16 cellular contexts compared by ENCODE assay signal in the genomic region with DNA sequence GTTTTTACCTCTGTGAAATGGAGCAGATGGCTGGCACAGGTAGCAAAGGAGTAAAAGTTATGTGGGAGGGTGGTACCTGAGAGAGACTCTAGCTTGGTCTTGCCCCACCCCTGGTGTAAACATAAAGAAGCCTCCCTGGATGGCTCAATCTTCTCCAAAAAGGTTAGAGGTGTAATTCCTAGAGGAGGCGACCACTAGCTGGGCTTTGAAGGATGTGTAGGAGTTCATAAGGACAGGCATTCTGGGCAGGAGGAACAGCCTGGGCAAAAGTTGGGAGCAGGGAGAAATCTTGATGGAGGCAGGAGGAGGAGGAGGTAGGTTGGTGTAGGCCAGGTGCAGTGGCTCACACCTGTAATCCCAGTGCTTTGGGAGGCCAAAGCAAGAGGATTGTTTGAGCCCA. TPM values are rescaled to one million over a fixed set of nuclear protein-coding genes. Genes with fewer than 3 reads are reported as not detected.
"Had no signal": no experiment of that assay in that cellular context is flagged by ENCODE, and none has a peak within 500 bp of the region (broad histone marks: within the 10 kb centered on the region; RNA-seq: fewer than 3 reads in every experiment).

No MANE protein-coding gene starts in this region.

- H3K36me3 ChIP-seq: neural progenitor cell, ovary had no signal

- H3K27ac ChIP-seq: brain microvascular endothelial cell, epithelial cell of prostate, neural progenitor cell, ovary, stomach, thoracic aorta had no signal

- H3K27me3 ChIP-seq: brain microvascular endothelial cell, ovary had no signal

- H3K4me3 Mint-ChIP-seq: activated CD4-positive, alpha-beta T cell treated with anti-CD3 and anti-CD28 coated beads, Interleukin-2, amount 10 ng/mL, durations not matched to agents 7 days and 5 days; activated T-cell treated with anti-CD3 and anti-CD28 coated beads, Interleukin-2, amount 50 U/mL, for 4 hours; neural progenitor cell had no signal

- H3K9me3 Mint-ChIP-seq: activated B cell treated with CpG ODN at 0.5 μM for 24 hours; activated CD4-positive, alpha-beta T cell treated with anti-CD3 and anti-CD28 coated beads, Interleukin-2, amount 10 ng/mL, durations not matched to agents 7 days and 5 days; activated T-cell treated with anti-CD3 and anti-CD28 coated beads, Interleukin-2, amount 50 U/mL, for 4 hours; neural progenitor cell had no signal

- H3K4me1 ChIP-seq: neural progenitor cell had no signal

- DNase-seq: activated B cell treated with CpG ODN at 0.5 μM for 24 hours; activated CD4-positive, alpha-beta T cell treated with anti-CD3 and anti-CD28 coated beads, Interleukin-2, amount 10 ng/mL, durations not matched to agents 7 days and 5 days; activated T-cell treated with anti-CD3 and anti-CD28 coated beads, Interleukin-2, amount 50 U/mL, for 4 hours; anterior cingulate cortex; brain microvascular endothelial cell; effector memory CD4-positive, alpha-beta T cell; foreskin melanocyte; head of caudate nucleus; midbrain; ovary; stomach had no signal

- H3K4me3 ChIP-seq: neural progenitor cell, ovary, stomach, thoracic aorta had no signal

- H3K9me3 ChIP-seq: ovary, stomach, thoracic aorta had no signal

- H3K36me3 Mint-ChIP-seq: neural progenitor cell had no signal

- ATAC-seq: activated T-cell treated with anti-CD3 and anti-CD28 coated beads, Interleukin-2, amount 50 U/mL, for 4 hours; sciatic nerve had no signal

- H3K27ac Mint-ChIP-seq: activated B cell treated with CpG ODN at 0.5 μM for 24 hours; activated CD4-positive, alpha-beta T cell treated with anti-CD3 and anti-CD28 coated beads, Interleukin-2, amount 10 ng/mL, durations not matched to agents 7 days and 5 days; neural progenitor cell had no signal

- H3K27me3 Mint-ChIP-seq: activated B cell treated with CpG ODN at 0.5 μM for 24 hours; activated CD4-positive, alpha-beta T cell treated with anti-CD3 and anti-CD28 coated beads, Interleukin-2, amount 10 ng/mL, durations not matched to agents 7 days and 5 days had no signal

RNA-seq across cellular contexts. Expression of a gene that starts 7.8 kb away (rescaled TPM):
- total RNA-seq: lung microvascular endothelial cell, sciatic nerve had no signal
